In the genomic region with DNA sequence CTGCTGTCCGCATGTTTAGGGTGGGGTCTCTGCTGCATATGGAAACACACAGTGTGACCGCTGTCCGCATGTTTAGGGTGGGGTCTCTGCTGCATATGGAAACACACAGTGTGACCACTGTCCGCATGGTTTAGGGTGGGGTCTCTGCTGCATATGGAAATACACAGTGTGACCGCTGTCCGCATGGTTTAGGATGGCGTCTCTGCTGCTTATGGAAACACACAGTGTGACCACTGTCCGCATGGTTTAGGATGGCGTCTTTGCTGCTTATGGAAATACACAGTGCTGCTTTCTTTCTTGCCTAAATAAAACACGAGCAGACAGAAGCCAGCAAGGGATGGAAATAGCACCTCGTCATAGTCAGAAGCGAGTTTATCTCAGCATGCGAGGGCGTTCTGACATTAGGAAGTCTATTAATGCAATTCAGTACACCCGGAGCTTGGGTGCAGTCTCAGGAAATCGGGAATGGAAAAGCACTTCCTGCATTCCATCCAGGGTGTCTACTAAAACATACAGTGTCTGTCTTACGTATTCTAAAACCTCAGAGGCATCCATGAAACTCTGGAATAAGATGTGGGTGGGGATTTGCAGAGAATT, we compare ENCODE assay signal across 1 cellular context.
TF ChIP-seq lines count a peak whose summit lies in the region.

No MANE protein-coding gene starts in this region.

TF ChIP-seq in HepG2, 621 proteins besides CTCF, POLR2A, EP300 and RAD21:
- TF ChIP-seq, protein P1, sequence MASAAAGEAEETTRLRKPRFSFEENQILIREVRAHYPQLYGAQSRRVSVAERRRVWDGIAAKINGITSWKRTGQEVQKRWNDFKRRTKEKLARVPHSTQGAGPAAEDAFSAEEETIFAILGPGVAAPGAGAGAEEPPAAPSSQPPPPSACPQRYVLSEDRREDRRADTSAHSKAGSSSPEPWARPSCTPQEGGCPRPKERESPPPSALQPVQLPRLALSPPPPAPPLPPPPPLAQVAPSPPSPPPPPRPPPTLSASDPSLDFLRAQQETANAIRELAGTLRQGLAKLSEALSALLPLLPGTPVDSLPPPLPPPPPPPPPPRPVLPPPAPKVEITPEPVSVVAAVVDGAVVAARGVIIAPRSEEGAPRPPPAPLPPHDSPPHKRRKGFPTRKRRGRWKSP (CRISPR knock-in tag; IDR thresholded peaks at IDR 0.05) = no peak
- TF ChIP-seq ZNF317 (CRISPR knock-in tag; IDR thresholded peaks at IDR 0.05) = no peak
- peak; percentile 29; the same call in 1 of the 2 replicates for TF ChIP-seq STAG1 (CRISPR knock-in tag; IDR thresholded peaks at IDR 0.05)
- TF ChIP-seq ZKSCAN1 (IDR thresholded peaks at IDR 0.05; ENCODE audit: low read length) = peak; percentile 87
- TF ChIP-seq, protein P2, sequence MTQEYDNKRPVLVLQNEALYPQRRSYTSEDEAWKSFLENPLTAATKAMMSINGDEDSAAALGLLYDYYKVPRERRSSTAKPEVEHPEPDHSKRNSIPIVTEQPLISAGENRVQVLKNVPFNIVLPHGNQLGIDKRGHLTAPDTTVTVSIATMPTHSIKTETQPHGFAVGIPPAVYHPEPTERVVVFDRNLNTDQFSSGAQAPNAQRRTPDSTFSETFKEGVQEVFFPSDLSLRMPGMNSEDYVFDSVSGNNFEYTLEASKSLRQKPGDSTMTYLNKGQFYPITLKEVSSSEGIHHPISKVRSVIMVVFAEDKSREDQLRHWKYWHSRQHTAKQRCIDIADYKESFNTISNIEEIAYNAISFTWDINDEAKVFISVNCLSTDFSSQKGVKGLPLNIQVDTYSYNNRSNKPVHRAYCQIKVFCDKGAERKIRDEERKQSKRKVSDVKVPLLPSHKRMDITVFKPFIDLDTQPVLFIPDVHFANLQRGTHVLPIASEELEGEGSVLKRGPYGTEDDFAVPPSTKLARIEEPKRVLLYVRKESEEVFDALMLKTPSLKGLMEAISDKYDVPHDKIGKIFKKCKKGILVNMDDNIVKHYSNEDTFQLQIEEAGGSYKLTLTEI (CRISPR knock-in tag; conservative IDR thresholded peaks at IDR 0.05) = no peak
- TF ChIP-seq SKI (IDR thresholded peaks at IDR 0.05; ENCODE audit: partially characterized antibody) = no peak
- TF ChIP-seq ASH2L (IDR thresholded peaks at IDR 0.05; ENCODE audit: insufficient read length, low read depth, low read length) = no peak
- TF ChIP-seq SIX4 (CRISPR knock-in tag; IDR thresholded peaks at IDR 0.05) = no peak
- TF ChIP-seq ZNF644 (CRISPR knock-in tag; IDR thresholded peaks at IDR 0.05; ENCODE audit: low read depth) = no peak
- no peak for TF ChIP-seq GATAD1 (CRISPR knock-in tag; IDR thresholded peaks at IDR 0.05)
- TF ChIP-seq, protein P3, sequence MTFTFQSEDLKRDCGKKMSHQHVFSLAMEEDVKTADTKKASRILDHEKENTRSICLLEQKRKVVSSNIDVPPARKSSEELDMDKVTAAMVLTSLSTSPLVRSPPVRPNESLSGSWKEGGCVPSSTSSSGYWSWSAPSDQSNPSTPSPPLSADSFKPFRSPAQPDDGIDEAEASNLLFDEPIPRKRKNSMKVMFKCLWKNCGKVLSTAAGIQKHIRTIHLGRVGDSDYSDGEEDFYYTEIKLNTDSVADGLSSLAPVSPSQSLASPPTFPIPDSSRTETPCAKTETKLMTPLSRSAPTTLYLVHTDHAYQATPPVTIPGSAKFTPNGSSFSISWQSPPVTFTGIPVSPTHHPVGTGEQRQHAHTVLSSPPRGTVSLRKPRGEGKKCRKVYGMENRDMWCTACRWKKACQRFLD (CRISPR knock-in tag; IDR thresholded peaks at IDR 0.05; ENCODE audit: borderline replicate concordance) = no peak
- no peak for TF ChIP-seq CEBPG (CRISPR knock-in tag; IDR thresholded peaks at IDR 0.05)
- TF ChIP-seq ZFP41 (CRISPR knock-in tag; IDR thresholded peaks at IDR 0.05; ENCODE audit: borderline replicate concordance) = no peak
- no peak for TF ChIP-seq ZBTB1 (CRISPR knock-in tag; IDR thresholded peaks at IDR 0.05; ENCODE audit: borderline replicate concordance)
- TF ChIP-seq, protein P4, sequence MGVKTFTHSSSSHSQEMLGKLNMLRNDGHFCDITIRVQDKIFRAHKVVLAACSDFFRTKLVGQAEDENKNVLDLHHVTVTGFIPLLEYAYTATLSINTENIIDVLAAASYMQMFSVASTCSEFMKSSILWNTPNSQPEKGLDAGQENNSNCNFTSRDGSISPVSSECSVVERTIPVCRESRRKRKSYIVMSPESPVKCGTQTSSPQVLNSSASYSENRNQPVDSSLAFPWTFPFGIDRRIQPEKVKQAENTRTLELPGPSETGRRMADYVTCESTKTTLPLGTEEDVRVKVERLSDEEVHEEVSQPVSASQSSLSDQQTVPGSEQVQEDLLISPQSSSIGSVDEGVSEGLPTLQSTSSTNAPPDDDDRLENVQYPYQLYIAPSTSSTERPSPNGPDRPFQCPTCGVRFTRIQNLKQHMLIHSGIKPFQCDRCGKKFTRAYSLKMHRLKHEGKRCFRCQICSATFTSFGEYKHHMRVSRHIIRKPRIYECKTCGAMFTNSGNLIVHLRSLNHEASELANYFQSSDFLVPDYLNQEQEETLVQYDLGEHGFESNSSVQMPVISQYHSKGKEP (CRISPR knock-in tag; IDR thresholded peaks at IDR 0.05) = no peak
TF ChIP-seq in HepG2: peak in this region for 2.
